Comparison of ENCODE assay signal across 1 cellular context in the genomic region with DNA sequence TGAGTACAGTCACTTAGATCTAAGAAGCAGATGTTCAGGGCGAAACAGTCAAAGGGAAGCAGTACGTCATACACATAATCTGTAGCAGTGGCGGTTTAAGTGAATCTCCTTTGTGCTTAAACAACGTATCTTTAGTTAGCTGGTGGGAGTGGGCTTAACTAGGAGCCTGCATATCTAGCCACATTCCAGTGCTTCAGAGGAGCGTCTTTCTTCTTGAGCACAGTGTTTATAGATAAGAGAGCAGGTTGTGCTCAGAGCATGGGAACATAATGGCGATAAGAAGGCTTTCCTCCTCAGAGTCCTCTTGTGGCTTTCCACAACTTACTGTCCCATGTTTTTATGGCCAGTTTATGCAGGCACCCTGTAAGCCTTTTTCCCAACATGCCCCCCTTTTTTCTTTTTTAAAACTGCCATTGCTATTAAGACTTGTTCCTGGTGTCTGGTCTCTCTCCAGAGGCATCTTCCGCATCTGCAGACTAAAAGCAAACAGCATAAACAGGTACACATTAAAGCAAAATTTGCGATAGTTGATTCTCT.
TF ChIP-seq lines count a peak whose summit lies in the region.

No MANE protein-coding gene starts in this region.

TF ChIP-seq in K562, 482 proteins besides CTCF, POLR2A, EP300 and RAD21 (continued from another document):
- TF ChIP-seq, protein P1, sequence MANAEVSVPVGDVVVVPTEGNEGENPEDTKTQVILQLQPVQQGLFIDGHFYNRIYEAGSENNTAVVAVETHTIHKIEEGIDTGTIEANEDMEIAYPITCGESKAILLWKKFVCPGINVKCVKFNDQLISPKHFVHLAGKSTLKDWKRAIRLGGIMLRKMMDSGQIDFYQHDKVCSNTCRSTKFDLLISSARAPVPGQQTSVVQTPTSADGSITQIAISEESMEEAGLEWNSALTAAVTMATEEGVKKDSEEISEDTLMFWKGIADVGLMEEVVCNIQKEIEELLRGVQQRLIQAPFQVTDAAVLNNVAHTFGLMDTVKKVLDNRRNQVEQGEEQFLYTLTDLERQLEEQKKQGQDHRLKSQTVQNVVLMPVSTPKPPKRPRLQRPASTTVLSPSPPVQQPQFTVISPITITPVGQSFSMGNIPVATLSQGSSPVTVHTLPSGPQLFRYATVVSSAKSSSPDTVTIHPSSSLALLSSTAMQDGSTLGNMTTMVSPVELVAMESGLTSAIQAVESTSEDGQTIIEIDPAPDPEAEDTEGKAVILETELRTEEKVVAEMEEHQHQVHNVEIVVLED (CRISPR knock-in tag; IDR thresholded peaks at IDR 0.05): no peak
- no peak for TF ChIP-seq HDAC6 (IDR thresholded peaks at IDR 0.05; ENCODE audit: low read depth, low read length)
- TF ChIP-seq RBM15 (IDR thresholded peaks at IDR 0.05; ENCODE audit: insufficient read depth, low read length): no peak
- TF ChIP-seq NUFIP1 (IDR thresholded peaks at IDR 0.05; ENCODE audit: partially characterized antibody): no peak
- TF ChIP-seq RBM22 (IDR thresholded peaks at IDR 0.05; ENCODE audit: low read depth, low read length, poor library complexity, severe bottlenecking): no peak
- no peak for TF ChIP-seq ZNF57 (CRISPR knock-in tag; IDR thresholded peaks at IDR 0.05)
- TF ChIP-seq CEBPG (CRISPR knock-in tag; IDR thresholded peaks at IDR 0.05): no peak
- TF ChIP-seq CEBPG (tag; conservative IDR thresholded peaks at IDR 0.05 in 1 of 2, IDR thresholded peaks at IDR 0.05 in 1 of 2): no peak
- TF ChIP-seq FOSL1 (tag; conservative IDR thresholded peaks at IDR 0.05): 0 out of 2 replicates have a peak, but pooled peaks have one; percentile 37
- TF ChIP-seq PTTG1 (tag; IDR thresholded peaks at IDR 0.05; ENCODE audit: low read depth): no peak
- TF ChIP-seq CREB1 (IDR thresholded peaks at IDR 0.05): no peak
- TF ChIP-seq CREB1 (CRISPR knock-in tag; IDR thresholded peaks at IDR 0.05): peak; percentile 62
- peak; percentile 68; the same call in 1 of the 2 replicates for TF ChIP-seq HDAC2 (IDR thresholded peaks at IDR 0.05)
- no peak for TF ChIP-seq MTF1 (CRISPR knock-in tag; IDR thresholded peaks at IDR 0.05; ENCODE audit: borderline replicate concordance)
- peak; percentile 95 to 97 for TF ChIP-seq TRIM24 (IDR thresholded peaks at IDR 0.05)
- no peak for TF ChIP-seq NFXL1 (CRISPR knock-in tag; IDR thresholded peaks at IDR 0.05)
- peak; percentile 38; the same call in 1 of the 2 replicates for TF ChIP-seq L3MBTL2 (IDR thresholded peaks at IDR 0.05)
- peak; percentile 88; the same call in 1 of the 2 replicates for TF ChIP-seq CBX1 (IDR thresholded peaks at IDR 0.05; ENCODE audit: low read depth)
- peak; percentile 50 for TF ChIP-seq FOXM1 (IDR thresholded peaks at IDR 0.05; ENCODE audit: low read depth)
- TF ChIP-seq FOXM1 (CRISPR knock-in tag; IDR thresholded peaks at IDR 0.05; ENCODE audit: low read depth): no peak
- no peak for TF ChIP-seq ZC3H11A (IDR thresholded peaks at IDR 0.05; ENCODE audit: low read depth, low read length)
- TF ChIP-seq, protein P2, sequence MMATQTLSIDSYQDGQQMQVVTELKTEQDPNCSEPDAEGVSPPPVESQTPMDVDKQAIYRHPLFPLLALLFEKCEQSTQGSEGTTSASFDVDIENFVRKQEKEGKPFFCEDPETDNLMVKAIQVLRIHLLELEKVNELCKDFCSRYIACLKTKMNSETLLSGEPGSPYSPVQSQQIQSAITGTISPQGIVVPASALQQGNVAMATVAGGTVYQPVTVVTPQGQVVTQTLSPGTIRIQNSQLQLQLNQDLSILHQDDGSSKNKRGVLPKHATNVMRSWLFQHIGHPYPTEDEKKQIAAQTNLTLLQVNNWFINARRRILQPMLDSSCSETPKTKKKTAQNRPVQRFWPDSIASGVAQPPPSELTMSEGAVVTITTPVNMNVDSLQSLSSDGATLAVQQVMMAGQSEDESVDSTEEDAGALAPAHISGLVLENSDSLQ (IDR thresholded peaks at IDR 0.05): no peak
- peak in 1 of 3 experiments; percentile 64 for TF ChIP-seq YY1 (IDR thresholded peaks at IDR 0.05; ENCODE audit: borderline replicate concordance in 1 of 3, control insufficient read depth in 1 of 3, extremely low read depth in 1 of 3, insufficient read depth in 3 of 3, insufficient read length in 1 of 3, insufficient replicate concordance in 2 of 3, low read depth in 1 of 3, low read length in 2 of 3)
- TF ChIP-seq MAZ (CRISPR knock-in tag; conservative IDR thresholded peaks at IDR 0.05 in 1 of 2, IDR thresholded peaks at IDR 0.05 in 1 of 2): peak in 1 of 2 experiments; percentile 27; a peak in 1 of 4 replicates
- TF ChIP-seq ZNF24 (IDR thresholded peaks at IDR 0.05): no peak
- TF ChIP-seq, protein P3, sequence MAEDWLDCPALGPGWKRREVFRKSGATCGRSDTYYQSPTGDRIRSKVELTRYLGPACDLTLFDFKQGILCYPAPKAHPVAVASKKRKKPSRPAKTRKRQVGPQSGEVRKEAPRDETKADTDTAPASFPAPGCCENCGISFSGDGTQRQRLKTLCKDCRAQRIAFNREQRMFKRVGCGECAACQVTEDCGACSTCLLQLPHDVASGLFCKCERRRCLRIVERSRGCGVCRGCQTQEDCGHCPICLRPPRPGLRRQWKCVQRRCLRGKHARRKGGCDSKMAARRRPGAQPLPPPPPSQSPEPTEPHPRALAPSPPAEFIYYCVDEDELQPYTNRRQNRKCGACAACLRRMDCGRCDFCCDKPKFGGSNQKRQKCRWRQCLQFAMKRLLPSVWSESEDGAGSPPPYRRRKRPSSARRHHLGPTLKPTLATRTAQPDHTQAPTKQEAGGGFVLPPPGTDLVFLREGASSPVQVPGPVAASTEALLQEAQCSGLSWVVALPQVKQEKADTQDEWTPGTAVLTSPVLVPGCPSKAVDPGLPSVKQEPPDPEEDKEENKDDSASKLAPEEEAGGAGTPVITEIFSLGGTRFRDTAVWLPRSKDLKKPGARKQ (CRISPR knock-in tag; IDR thresholded peaks at IDR 0.05): 0 out of 2 replicates have a peak, but pooled peaks have one; percentile 83
- no peak for TF ChIP-seq MCM2 (IDR thresholded peaks at IDR 0.05; ENCODE audit: low read depth)
- no peak for TF ChIP-seq PCBP1 (IDR thresholded peaks at IDR 0.05; ENCODE audit: low read depth, low read length, poor library complexity, severe bottlenecking)
- TF ChIP-seq STAT5B (CRISPR knock-in tag; IDR thresholded peaks at IDR 0.05): no peak
- TF ChIP-seq MEIS2 (IDR thresholded peaks at IDR 0.05; ENCODE audit: partially characterized antibody): peak; percentile 2
- TF ChIP-seq NONO (IDR thresholded peaks at IDR 0.05; ENCODE audit: low read depth in 2 of 2, low read length in 1 of 2): 0 out of 4 replicates have a peak, but pooled peaks of 1 of the 2 experiments have one; percentile 15
